8 cellular contexts compared by ENCODE assay signal in the genomic region with DNA sequence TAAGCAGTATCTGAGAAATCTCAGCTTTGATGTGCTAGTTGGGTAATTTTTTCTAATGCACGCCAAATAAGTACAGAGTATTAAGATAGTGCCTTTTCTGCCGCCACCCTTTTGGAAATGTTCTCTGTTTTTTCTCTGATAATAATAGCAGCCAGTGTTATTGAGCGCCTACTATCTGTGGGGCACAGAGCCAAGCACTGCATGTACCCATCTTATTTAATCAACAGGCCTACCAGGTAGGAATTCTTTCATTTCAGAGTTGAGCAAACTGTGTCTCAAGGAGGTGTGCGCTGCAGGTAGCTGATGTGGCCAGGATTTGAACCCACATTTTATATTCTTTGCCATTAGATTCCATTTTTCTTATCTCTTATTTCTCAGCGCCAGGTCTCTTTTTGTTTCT. TPM values are rescaled to one million over a fixed set of nuclear protein-coding genes. Genes with fewer than 3 reads are reported as not detected.
DNase-seq lines count a peak whose midpoint lies in the region; ATAC-seq and TF ChIP-seq lines count a peak whose summit lies in the region.

No MANE protein-coding gene starts in this region.

- no peak for ATAC-seq in left lung
- ATAC-seq in upper lobe of left lung (ENCODE audit: low FRiP score in 2 of 2), result no peak
- no peak for ATAC-seq in HG03039 (IDR thresholded peaks at IDR 0.05; ENCODE audit: unreplicated experiment)
- no peak for ATAC-seq in GM21423 (IDR thresholded peaks at IDR 0.05; ENCODE audit: unreplicated experiment)

- no peaks in the 10 kb centered on the region for H3K9me3 ChIP-seq in left lung
- H3K9me3 ChIP-seq in upper lobe of left lung, result no peaks in the 10 kb centered on the region

- in situ Hi-C loops in astrocyte of the cerebellum (cut with HindIII; ENCODE audit: low sequenced_read_pairs), result no loop called here

- no peaks in the 10 kb centered on the region for H3K27me3 ChIP-seq in left lung
- no peaks in the 10 kb centered on the region for H3K27me3 ChIP-seq in upper lobe of left lung

- TF ChIP-seq CTCF in astrocyte of the cerebellum (IDR thresholded peaks at IDR 0.05; ENCODE audit: low read depth, low read length, missing control alignments) (no peak), left lung (IDR thresholded peaks at IDR 0.05) (no peak), upper lobe of left lung (IDR thresholded peaks at IDR 0.05) (no peak)

- 62 to 63% methylated on average over 5 of the region's 5 CpGs for WGBS in upper lobe of left lung, 2 donors

- H3K4me3 ChIP-seq in astrocyte of the cerebellum (ENCODE audit: low read depth, low read length) (peak overlapping the region; percentile 59), left lung (peak overlapping the region; percentile 68 to 81), upper lobe of left lung (peak overlapping the region in 3 of 4 donors; percentile 80 to 99 (median 98))

- no peak for DNase-seq in activated naive CD4-positive, alpha-beta T cell treated with anti-CD3 and anti-CD28 coated beads, Interleukin-2, amount 10 ng/mL, durations not matched to agents 7 days and 5 days
- DNase-seq in activated naive CD4-positive, alpha-beta T cell treated with Interleukin-2 at 50 U/mL for 16 hours, result no peak
- no peak for DNase-seq in astrocyte of the cerebellum (ENCODE audit: low read depth)
- DNase-seq in left lung, result no peak
- no peak for DNase-seq in upper lobe of left lung
- no peak for DNase-seq in GF-D8 (lab: John Stamatoyannopoulos, UW)

- peaks cover 17 to 66% of the 10 kb centered on the region in 2 donors for H3K4me1 ChIP-seq in left lung
- peaks cover 36 to 78% (median 48%) of the 10 kb centered on the region in 4 donors for H3K4me1 ChIP-seq in upper lobe of left lung

- no peaks in the 10 kb centered on the region for H3K27me3 Mint-ChIP-seq in activated naive CD4-positive, alpha-beta T cell treated with anti-CD3 and anti-CD28 coated beads, Interleukin-2, amount 10 ng/mL, durations not matched to agents 7 days and 5 days

- H3K27ac ChIP-seq in left lung (no peak overlapping the region), upper lobe of left lung (peak overlapping the region in 2 of 4 donors; percentile 92 to 98)

- H3K4me1 Mint-ChIP-seq in activated naive CD4-positive, alpha-beta T cell treated with anti-CD3 and anti-CD28 coated beads, Interleukin-2, amount 10 ng/mL, durations not matched to agents 7 days and 5 days, result peaks cover 46% of the 10 kb centered on the region

- H3K27ac Mint-ChIP-seq in activated naive CD4-positive, alpha-beta T cell treated with anti-CD3 and anti-CD28 coated beads, Interleukin-2, amount 10 ng/mL, durations not matched to agents 7 days and 5 days, result peak overlapping the region; percentile 42

- no peaks in the 10 kb centered on the region for H3K9me3 Mint-ChIP-seq in activated naive CD4-positive, alpha-beta T cell treated with anti-CD3 and anti-CD28 coated beads, Interleukin-2, amount 10 ng/mL, durations not matched to agents 7 days and 5 days

- peaks cover 43% of the 10 kb centered on the region for H3K36me3 Mint-ChIP-seq in activated naive CD4-positive, alpha-beta T cell treated with anti-CD3 and anti-CD28 coated beads, Interleukin-2, amount 10 ng/mL, durations not matched to agents 7 days and 5 days

- peak overlapping the region; percentile 92 for H3K4me3 Mint-ChIP-seq in activated naive CD4-positive, alpha-beta T cell treated with anti-CD3 and anti-CD28 coated beads, Interleukin-2, amount 10 ng/mL, durations not matched to agents 7 days and 5 days

- intact Hi-C loops in left lung (cut with DNase I), result no loop called here

- CTCF ChIA-PET in activated naive CD4-positive, alpha-beta T cell treated with anti-CD3 and anti-CD28 coated beads, Interleukin-2, amount 10 ng/mL, durations not matched to agents 7 days and 5 days (lab: Charles Lee), result interaction anchor here (1.2 to 1.5 kb wide), 2 partner anchors 12 to 22 kb away, joined by 3 read pairs; a partner anchor contains a TSS

- H3K36me3 ChIP-seq in left lung (peaks cover 0 to 66% of the 10 kb centered on the region in 2 donors), upper lobe of left lung (peaks cover 13 to 54% (median 43%) of the 10 kb centered on the region in 4 donors)

- TF ChIP-seq EP300 in upper lobe of left lung (IDR thresholded peaks at IDR 0.05), result no peak

- TF ChIP-seq POLR2A in upper lobe of left lung (IDR thresholded peaks at IDR 0.05), result no peak

RNA-seq across cellular contexts. Expression of a gene that starts 1.4 kb away (rescaled TPM):
- total RNA-seq in left lung (100 to 1,000 TPM; 114 to 120 TPM), upper lobe of left lung (100 to 1,000 TPM in 4 of 6 donors, 10 to 100 TPM in 2; 59.7 to 357 (median 126) TPM)

RNA-seq across cellular contexts. Expression of a gene that starts 21.5 kb away (rescaled TPM):
- total RNA-seq in left lung (100 to 1,000 TPM; 123 to 145 TPM), upper lobe of left lung (100 to 1,000 TPM in 4 of 6 donors, 10 to 100 TPM in 2; 57.7 to 294 (median 157) TPM)

RNA-seq across cellular contexts. Expression of a gene that starts 28.4 kb away (rescaled TPM):
- total RNA-seq in left lung (10 to 100 TPM in 1 of 2 donors, 1 to 10 TPM in 1; 9.7 to 15.1 TPM), upper lobe of left lung (10 to 100 TPM; 15.3 to 44.0 (median 17.1) TPM)

RNA-seq across cellular contexts. Expression of a gene that starts 32.9 kb away (rescaled TPM):
- 10 to 100 TPM; 14.5 to 19.5 TPM for total RNA-seq in left lung
- total RNA-seq in upper lobe of left lung, result 10 to 100 TPM; 15.6 to 38.8 (median 21.9) TPM

RNA-seq across cellular contexts. Expression of a gene that starts 35.6 kb away (rescaled TPM):
- total RNA-seq in left lung, result 10 to 100 TPM; 33.8 to 34.7 TPM
- 10 to 100 TPM; 28.1 to 84.1 (median 38.0) TPM for total RNA-seq in upper lobe of left lung
